In the genomic region with DNA sequence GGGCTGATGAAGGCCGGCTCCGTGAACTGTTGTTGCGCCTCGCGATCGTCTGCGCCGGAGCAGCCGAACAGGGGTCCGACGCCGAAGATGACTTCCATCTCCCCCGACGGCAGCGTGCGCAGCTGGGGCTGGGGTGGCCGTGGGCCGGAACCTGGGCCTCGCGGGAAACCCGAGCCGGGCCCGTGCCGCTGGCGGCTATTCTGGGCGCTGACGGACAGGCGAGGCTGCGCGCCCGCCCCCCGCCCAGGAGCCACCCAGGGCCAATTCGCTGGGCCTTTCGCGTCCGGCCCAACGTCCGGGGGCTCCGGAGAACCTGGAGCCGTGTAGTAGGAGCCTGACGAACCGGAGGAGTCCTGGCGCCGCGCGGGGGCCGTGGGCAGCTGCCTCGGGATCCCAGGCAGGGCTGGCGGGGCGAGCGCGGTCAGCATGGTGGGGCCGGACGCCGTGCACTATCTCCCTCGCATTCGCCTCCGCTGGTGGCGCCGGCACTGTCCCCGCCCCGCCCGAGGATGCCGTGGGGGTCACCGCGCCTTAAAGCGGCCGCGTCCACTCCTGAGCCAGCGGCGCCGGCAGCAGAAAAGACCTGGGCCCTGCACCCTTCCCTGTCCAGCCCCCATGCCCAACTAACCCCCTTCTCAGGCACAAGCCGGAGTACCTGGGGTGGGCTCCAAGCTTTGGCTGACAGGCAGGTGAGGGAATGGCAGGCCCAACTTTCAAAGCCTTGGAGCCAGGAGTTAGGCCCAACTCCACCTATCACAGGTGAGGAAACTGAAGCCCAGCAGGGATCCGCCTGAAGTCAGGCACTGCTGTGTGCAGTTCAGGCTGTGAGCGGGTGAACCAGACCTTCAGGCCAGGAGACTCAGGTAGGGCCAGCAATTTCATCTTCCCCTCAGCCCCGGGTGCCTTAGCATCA, we compare ENCODE assay signal across 8 cellular contexts. TPM values are rescaled to one million over a fixed set of nuclear protein-coding genes. Genes with fewer than 3 reads are reported as not detected.
A peak's percentile ranks its signal among the peaks of the same experiment; 100 is the strongest.
DNase-seq lines count a peak whose midpoint lies in the region; ATAC-seq, FAIRE-seq and TF ChIP-seq lines count a peak whose summit lies in the region.

A gene with protein sequence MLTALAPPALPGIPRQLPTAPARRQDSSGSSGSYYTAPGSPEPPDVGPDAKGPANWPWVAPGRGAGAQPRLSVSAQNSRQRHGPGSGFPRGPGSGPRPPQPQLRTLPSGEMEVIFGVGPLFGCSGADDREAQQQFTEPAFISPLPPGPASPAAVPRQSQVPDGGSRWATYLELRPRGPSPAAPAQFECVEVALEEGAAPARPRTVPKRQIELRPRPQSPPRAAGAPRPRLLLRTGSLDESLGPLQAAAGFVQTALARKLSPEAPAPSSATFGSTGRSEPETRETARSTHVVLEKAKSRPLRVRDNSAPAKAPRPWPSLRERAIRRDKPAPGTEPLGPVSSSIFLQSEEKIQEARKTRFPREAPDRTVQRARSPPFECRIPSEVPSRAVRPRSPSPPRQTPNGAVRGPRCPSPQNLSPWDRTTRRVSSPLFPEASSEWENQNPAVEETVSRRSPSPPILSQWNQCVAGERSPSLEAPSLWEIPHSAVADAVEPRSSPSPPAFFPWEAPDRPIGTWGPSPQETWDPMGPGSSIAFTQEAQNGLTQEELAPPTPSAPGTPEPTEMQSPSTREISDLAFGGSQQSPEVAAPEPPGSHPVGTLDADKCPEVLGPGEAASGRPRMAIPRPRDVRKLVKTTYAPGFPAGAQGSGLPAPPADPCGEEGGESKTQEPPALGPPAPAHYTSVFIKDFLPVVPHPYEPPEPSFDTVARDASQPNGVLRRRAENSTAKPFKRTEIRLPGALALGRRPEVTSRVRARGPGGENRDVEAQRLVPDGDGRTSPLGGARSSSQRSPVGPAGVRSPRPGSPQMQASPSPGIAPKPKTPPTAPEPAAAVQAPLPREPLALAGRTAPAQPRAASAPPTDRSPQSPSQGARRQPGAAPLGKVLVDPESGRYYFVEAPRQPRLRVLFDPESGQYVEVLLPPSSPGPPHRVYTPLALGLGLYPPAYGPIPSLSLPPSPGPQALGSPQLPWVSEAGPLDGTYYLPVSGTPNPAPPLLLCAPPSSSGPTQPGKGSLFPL (minus strand): TSS at position 451 of the 913 bp plus-strand sequence. CDS start 23 bp downstream, at position 428.

- peaks cover 0 to 5% of the 10 kb centered on the region in 2 donors for H3K36me3 Mint-ChIP-seq in CD4-positive, alpha-beta memory T cell

- no peaks in the 10 kb centered on the region for H3K27me3 Mint-ChIP-seq in CD4-positive, alpha-beta memory T cell

- DNase-seq in CD4-positive, alpha-beta memory T cell = no peak
- DNase-seq in fibroblast of villous mesenchyme (ENCODE audit: low read depth) (no peak), pancreas (peak in 2 of 6 donors; percentile 16 to 71), foreskin keratinocyte (no peak), DMS 273 treated with DMSO at 0.1 percent for 48 hours (lab: John Stamatoyannopoulos, UW) (no peak)

- H3K4me3 ChIP-seq in CD4-positive, alpha-beta memory T cell (ENCODE audit: low read length in 2 of 2) = peak within 1 kb of the TSS in 1 of 2 donors; percentile 61
- peak within 1 kb of the TSS; percentile 60 for H3K4me3 ChIP-seq in fibroblast of villous mesenchyme (ENCODE audit: low read depth, low read length)
- peak within 1 kb of the TSS in 3 of 4 donors; percentile 7 to 47 (median 28) for H3K4me3 ChIP-seq in pancreas

- intact Hi-C loops in CD4-positive, alpha-beta memory T cell (cut with micrococcal nuclease) = loop anchor here (5.0 kb wide), 1 partner anchor 123 kb away; no protein-coding TSS in a partner anchor
- intact Hi-C loops in pancreas (cut with DNase I) = no loop called here

- H3K36me3 ChIP-seq in CD4-positive, alpha-beta memory T cell (ENCODE audit: insufficient read depth, low read length) = no peaks in the 10 kb centered on the region
- no peaks in the 10 kb centered on the region for H3K36me3 ChIP-seq in pancreas

- H3K9me3 ChIP-seq in CD4-positive, alpha-beta memory T cell (ENCODE audit: control insufficient read depth in 1 of 2, low read length in 2 of 2) = no peaks in the 10 kb centered on the region
- H3K9me3 ChIP-seq in pancreas = no peaks in the 10 kb centered on the region

- peak in 2 of 4 donors; percentile 14 to 23 for ATAC-seq in pancreas
- no peak for ATAC-seq in foreskin keratinocyte
- ATAC-seq in HG03378 (IDR thresholded peaks at IDR 0.05; ENCODE audit: unreplicated experiment) = no peak
- ATAC-seq in GM21619 (IDR thresholded peaks at IDR 0.05; ENCODE audit: unreplicated experiment) = no peak

- H3K9me3 Mint-ChIP-seq in CD4-positive, alpha-beta memory T cell = peaks cover 0 to 2% (median 0%) of the 10 kb centered on the region in 8 donors

- TF ChIP-seq POLR2A in Raji (IDR thresholded peaks at IDR 0.05; ENCODE audit: insufficient read depth, low read depth, low read length) = 0 out of 2 replicates have a peak, but pooled peaks have one; percentile 16

- no peak for TF ChIP-seq CTCF in fibroblast of villous mesenchyme (IDR thresholded peaks at IDR 0.05; ENCODE audit: insufficient read depth, low read depth, low read length)
- no peak for TF ChIP-seq CTCF in pancreas (IDR thresholded peaks at IDR 0.05)
- no peak for TF ChIP-seq CTCF in foreskin keratinocyte (conservative IDR thresholded peaks at IDR 0.05)

- peak within 1 kb of the TSS in 7 of 8 donors; percentile 43 to 94 (median 88) for H3K4me3 Mint-ChIP-seq in CD4-positive, alpha-beta memory T cell

- peaks cover 35% of the 10 kb centered on the region for H3K4me1 ChIP-seq in CD4-positive, alpha-beta memory T cell (ENCODE audit: insufficient read depth, low read length)
- peaks cover 0 to 6% (median 0%) of the 10 kb centered on the region in 3 donors for H3K4me1 ChIP-seq in pancreas
- no peaks in the 10 kb centered on the region for H3K4me1 ChIP-seq in foreskin keratinocyte

- H3K27ac ChIP-seq in CD4-positive, alpha-beta memory T cell (ENCODE audit: low read depth, low read length) = peak within 1 kb of the TSS; percentile 39
- H3K27ac ChIP-seq in pancreas (no peak within 1 kb of the TSS), foreskin keratinocyte (no peak within 1 kb of the TSS)

- POLR2A ChIA-PET in CD4-positive, alpha-beta memory T cell (lab: Charles Lee; ENCODE audit: partially characterized antibody) = interaction anchor here (0.7 to 7.2 kb wide), 4 partner anchors 7 to 930 kb away, joined by 3 to 49 read pairs (median 4); a partner anchor contains a TSS

- H3K27me3 ChIP-seq in CD4-positive, alpha-beta memory T cell (ENCODE audit: insufficient read depth, low read length) = no peaks in the 10 kb centered on the region
- H3K27me3 ChIP-seq in pancreas (peaks cover 0 to 6% (median 2%) of the 10 kb centered on the region in 4 donors), foreskin keratinocyte (no peaks in the 10 kb centered on the region)

- CTCF ChIA-PET in CD4-positive, alpha-beta memory T cell (lab: Charles Lee; ENCODE audit: partially characterized antibody) = interaction anchor here (1.1 to 1.3 kb wide), 3 partner anchors 26 to 119 kb away, joined by 3 to 4 read pairs (median 4); no protein-coding TSS in a partner anchor

- WGBS in pancreas, 2 donors = 20% methylated on average over 58 to 76 of the region's 76 CpGs

- peaks cover 16 to 31% (median 22%) of the 10 kb centered on the region in 4 donors for H3K4me1 Mint-ChIP-seq in CD4-positive, alpha-beta memory T cell

- no peak within 1 kb of the TSS for H3K27ac Mint-ChIP-seq in CD4-positive, alpha-beta memory T cell

- no peak for FAIRE-seq in pancreas (lab: Jason Lieb, UNC)

RNA-seq across cellular contexts. Expression of the gene that starts here (rescaled TPM):
- total RNA-seq in CD4-positive, alpha-beta memory T cell = 1 to 10 TPM; 1.2 to 1.3 TPM
- polyA plus RNA-seq in CD4-positive, alpha-beta memory T cell = under 1 TPM; 0.11 to 0.23 TPM
- total RNA-seq in fibroblast of villous mesenchyme = 3.9 and 4.3 TPM in 2 replicates
- total RNA-seq in pancreas = under 1 TPM; 0.19 to 0.38 (median 0.31) TPM
- polyA plus RNA-seq in pancreas = under 1 TPM; 0.34 to 0.38 TPM
- total RNA-seq in foreskin keratinocyte = 1.4 and 1.6 TPM in 2 replicates
- 1.6 TPM in 2 replicates for polyA plus RNA-seq in foreskin keratinocyte
